Comparison of ENCODE assay signal across 16 cellular contexts in genomic region chr11:46275964-46276641, GRCh38. TPM values are rescaled to one million over a fixed set of nuclear protein-coding genes. Genes with fewer than 3 reads are reported as not detected.
DNase-seq lines count a peak whose midpoint lies in the region; ATAC-seq, FAIRE-seq and TF ChIP-seq lines count a peak whose summit lies in the region.
"Had no signal": no experiment of that assay in that cellular context is flagged by ENCODE, and none has a peak within 500 bp of the region (broad histone marks: within the 10 kb centered on the region; RNA-seq: fewer than 3 reads in every experiment).

No MANE protein-coding gene starts in this region.

- TF ChIP-seq RAD21 in HepG2 (CRISPR knock-in tag; IDR thresholded peaks at IDR 0.05), result no peak

- peaks cover 3% of the 10 kb centered on the region for H3K36me3 Mint-ChIP-seq in T-helper 17 cell (ENCODE audit: low read depth)

- H3K4me3 Mint-ChIP-seq in T-helper 17 cell, result peak overlapping the region; percentile 64

- TF ChIP-seq POLR2A in HepG2 (IDR thresholded peaks at IDR 0.05; ENCODE audit: insufficient read depth in 1 of 2, low read depth in 2 of 2, low read length in 2 of 2), result no peak
- peak in 1 of 2 donors; percentile 41 for TF ChIP-seq POLR2A in thyroid gland (IDR thresholded peaks at IDR 0.05)

- FAIRE-seq in HepG2 (lab: Jason Lieb, UNC), result no peak
- FAIRE-seq: D721Med had no signal

- H3K27me3 ChIP-seq in HepG2 (ENCODE audit: control insufficient read depth in 1 of 2, insufficient read depth in 2 of 2, low read length in 2 of 2) (peaks cover 30 to 86% of the 10 kb centered on the region in 2 experiments), thyroid gland (no peaks in the 10 kb centered on the region)
- H3K27me3 ChIP-seq: uterus had no signal

- in situ Hi-C loops in HepG2 (cut with HindIII; ENCODE audit: extremely low pct_ligation_motif_present, low pct_unique_long_range_greater_than_20kb), result no loop called here

- H2AFZ ChIP-seq in HepG2 (ENCODE audit: low read length), result no peak overlapping the region

- POLR2A ChIA-PET in HepG2 (lab: Yijun Ruan, JAX), result interaction anchor here (1.0 kb wide), 1 partner anchor 33 kb away, joined by 3 read pairs; no protein-coding TSS in a partner anchor

- no peak overlapping the region for H3K4me3 ChIP-seq in HepG2 (replicated peaks in 1 of 3; ENCODE audit: insufficient read depth in 1 of 3, low read depth in 2 of 3, low read length in 3 of 3)
- H3K4me3 ChIP-seq in thyroid gland (replicated peaks in 1 of 3), result no peak overlapping the region
- H3K4me3 ChIP-seq: gastroesophageal sphincter, uterus had no signal

- no peak for TF ChIP-seq CTCF in HepG2 (CRISPR knock-in tag; IDR thresholded peaks at IDR 0.05)
- TF ChIP-seq CTCF in thyroid gland (IDR thresholded peaks at IDR 0.05), result no peak

- ATAC-seq in T-helper 17 cell, result no peak
- no peak; the same call in 2 of the 3 replicates for ATAC-seq in HepG2
- no peak for ATAC-seq in GM21576 (IDR thresholded peaks at IDR 0.05; ENCODE audit: unreplicated experiment)
- ATAC-seq: gastroesophageal sphincter had no signal

- peaks cover 3% of the 10 kb centered on the region for H4K20me1 ChIP-seq in HepG2 (ENCODE audit: insufficient read depth, low read length)

- H3K4me2 ChIP-seq in HepG2 (ENCODE audit: low read depth, low read length), result peak overlapping the region; percentile 12; the same call in 1 of the 2 replicates

- CTCF ChIA-PET in HepG2 (lab: Yijun Ruan, JAX; ENCODE audit: low intra/inter-chr PET ratio, low total read pairs), result no interaction called here

- WGBS in HepG2 (ENCODE audit: low lambda C conversion rate), result 6% methylated on average over 6 of the region's 6 CpGs
- 23 to 35% methylated on average over 5 to 6 of the region's 6 CpGs for whole genome bisulfite sequencing in thyroid gland, 2 donors

- intact Hi-C loops in HepG2 (cut with micrococcal nuclease; ENCODE audit: unreplicated experiment) (no loop called here), thyroid gland (cut with DNase I) (no loop called here)

- H3K9ac ChIP-seq in HepG2 (ENCODE audit: insufficient read depth, low read depth, low read length), result no peak overlapping the region

- H3K27ac ChIP-seq in HepG2 (ENCODE audit: extremely low read length, insufficient read depth, low read length) (no peak overlapping the region), thyroid gland (peak overlapping the region; percentile 50 to 77 (median 73))
- H3K27ac ChIP-seq: gastroesophageal sphincter had no signal

- H3K4me1 Mint-ChIP-seq in T-helper 17 cell, result peaks cover 15% of the 10 kb centered on the region

- TF ChIP-seq EP300 in HepG2 (IDR thresholded peaks at IDR 0.05; ENCODE audit: low read depth in 2 of 2, low read length in 2 of 2) (no peak), HepG2 (CRISPR knock-in tag; IDR thresholded peaks at IDR 0.05; ENCODE audit: borderline replicate concordance) (no peak)

- peaks cover 41% of the 10 kb centered on the region for H3K27me3 Mint-ChIP-seq in T-helper 17 cell

- BruUV-seq in HepG2 (replicated peaks; lab: Mats Ljungman, UMichigan), result no TSS peak

- no peak overlapping the region for H3K27ac Mint-ChIP-seq in T-helper 17 cell

- no peaks in the 10 kb centered on the region for H3K79me2 ChIP-seq in HepG2 (ENCODE audit: insufficient read depth, low read length)

- H3K36me3 ChIP-seq in HepG2 (replicated peaks in 1 of 2; ENCODE audit: control insufficient read depth in 1 of 2, insufficient read depth in 2 of 2, low read length in 2 of 2) (no peaks in the 10 kb centered on the region), thyroid gland (no peaks in the 10 kb centered on the region)
- H3K36me3 ChIP-seq: gastroesophageal sphincter, uterus had no signal

- no peaks in the 10 kb centered on the region for H3K9me3 ChIP-seq in T-helper 17 cell (ENCODE audit: control insufficient read depth, low read length, poor library complexity, severe bottlenecking)
- H3K9me3 ChIP-seq in HepG2 (ENCODE audit: low read length), result no peaks in the 10 kb centered on the region
- H3K9me3 ChIP-seq in thyroid gland, result no peaks in the 10 kb centered on the region
- H3K9me3 ChIP-seq: gastroesophageal sphincter, uterus had no signal

- DNase-seq in NCI-H2196 (lab: John Stamatoyannopoulos, UW; ENCODE audit: unreplicated experiment) (peak; percentile 41), NCI-H2196 treated with DMSO at 0.1 percent for 48 hours (lab: John Stamatoyannopoulos, UW; ENCODE audit: unreplicated experiment) (no peak), T-helper 17 cell (no peak), HepG2 (ENCODE audit: low spot score) (peak; percentile 46), thyroid gland (peak; percentile 74 to 80), COLO829 (ENCODE audit: low spot score) (no peak)
- no peak for DNase-seq in NK-92 treated with Interleukin-12 subunit alpha and Interleukin-12 subunit beta, amount 100 ng/mL, for 24 hours (lab: John Stamatoyannopoulos, UW)
- DNase-seq: ACHN; activated CD4-positive, alpha-beta T cell treated with anti-CD3 and anti-CD28 coated beads for 1 hour; activated T-cell treated with anti-CD3 and anti-CD28 coated beads, Interleukin-2, amount 50 U/mL, for 1 hour; effector CD8-positive, alpha-beta T cell; NCI-H748 treated with DMSO at 0.1 percent for 48 hours; uterus had no signal

- H3K4me1 ChIP-seq in HepG2 (ENCODE audit: insufficient read depth, low read length) (peaks cover 50% of the 10 kb centered on the region), thyroid gland (peaks cover 31 to 75% of the 10 kb centered on the region in 2 donors)

TF ChIP-seq in HepG2, 621 proteins besides CTCF, POLR2A, EP300 and RAD21 (continues in another document):
- peak; percentile 82 for TF ChIP-seq ZBTB26 (CRISPR knock-in tag; IDR thresholded peaks at IDR 0.05; ENCODE audit: borderline replicate concordance)
- peak; percentile 38 for TF ChIP-seq SAP130 (CRISPR knock-in tag; IDR thresholded peaks at IDR 0.05; ENCODE audit: low read depth)
- 0 out of 2 replicates have a peak, but pooled peaks have one; percentile 16 for TF ChIP-seq FOXA3 (CRISPR knock-in tag; IDR thresholded peaks at IDR 0.05)
- TF ChIP-seq, protein P1, sequence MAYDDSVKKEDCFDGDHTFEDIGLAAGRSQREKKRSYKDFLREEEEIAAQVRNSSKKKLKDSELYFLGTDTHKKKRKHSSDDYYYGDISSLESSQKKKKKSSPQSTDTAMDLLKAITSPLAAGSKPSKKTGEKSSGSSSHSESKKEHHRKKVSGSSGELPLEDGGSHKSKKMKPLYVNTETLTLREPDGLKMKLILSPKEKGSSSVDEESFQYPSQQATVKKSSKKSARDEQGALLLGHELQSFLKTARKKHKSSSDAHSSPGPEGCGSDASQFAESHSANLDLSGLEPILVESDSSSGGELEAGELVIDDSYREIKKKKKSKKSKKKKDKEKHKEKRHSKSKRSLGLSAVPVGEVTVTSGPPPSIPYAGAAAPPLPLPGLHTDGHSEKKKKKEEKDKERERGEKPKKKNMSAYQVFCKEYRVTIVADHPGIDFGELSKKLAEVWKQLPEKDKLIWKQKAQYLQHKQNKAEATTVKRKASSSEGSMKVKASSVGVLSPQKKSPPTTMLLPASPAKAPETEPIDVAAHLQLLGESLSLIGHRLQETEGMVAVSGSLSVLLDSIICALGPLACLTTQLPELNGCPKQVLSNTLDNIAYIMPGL (CRISPR knock-in tag; IDR thresholded peaks at IDR 0.05; ENCODE audit: borderline replicate concordance in 1 of 2, low read depth in 1 of 2), result no peak
- TF ChIP-seq, protein P2, sequence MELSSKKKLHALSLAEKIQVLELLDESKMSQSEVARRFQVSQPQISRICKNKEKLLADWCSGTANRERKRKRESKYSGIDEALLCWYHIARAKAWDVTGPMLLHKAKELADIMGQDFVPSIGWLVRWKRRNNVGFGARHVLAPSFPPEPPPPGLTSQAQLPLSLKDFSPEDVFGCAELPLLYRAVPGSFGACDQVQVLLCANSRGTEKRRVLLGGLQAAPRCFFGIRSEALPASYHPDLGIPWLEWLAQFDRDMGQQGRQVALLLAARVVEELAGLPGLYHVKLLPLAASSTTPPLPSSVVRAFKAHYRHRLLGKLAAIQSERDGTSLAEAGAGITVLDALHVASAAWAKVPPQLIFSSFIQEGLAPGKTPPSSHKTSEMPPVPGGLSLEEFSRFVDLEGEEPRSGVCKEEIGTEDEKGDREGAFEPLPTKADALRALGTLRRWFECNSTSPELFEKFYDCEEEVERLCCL (CRISPR knock-in tag; IDR thresholded peaks at IDR 0.05; ENCODE audit: borderline replicate concordance), result no peak

RNA-seq across cellular contexts. Expression of gene CREB3L1, which starts 1.4 kb away (rescaled TPM):
- total RNA-seq in T-helper 17 cell (not detected), HepG2 (2016; rRNA removed; fragmentation: Illumina TruSeq; extraction: Trizol) (not detected in 2 replicates), thyroid gland (1 to 10 TPM in 3 of 4 donors, under 1 TPM in 1; 0.88 to 3.1 (median 2.1) TPM)
- total RNA-seq in HepG2 (2016; cell fraction: cytosol; rRNA removed; fragmentation: Illumina TruSeq; extraction: Trizol; ENCODE audit: low read depth), result not detected in 2 replicates
- total RNA-seq in HepG2 (2016; cell fraction: insoluble cytoplasmic fraction; rRNA removed; fragmentation: Illumina TruSeq; extraction: Trizol), result not detected in 2 replicates
- not detected in 2 replicates for total RNA-seq in HepG2 (2016; cell fraction: membrane; rRNA removed; fragmentation: Illumina TruSeq; extraction: Trizol)
- not detected in 2 replicates for total RNA-seq in HepG2 (2016; cell fraction: nucleus; rRNA removed; fragmentation: Illumina TruSeq; extraction: Trizol)
- not detected in 2 replicates for polyA plus RNA-seq in HepG2 (2011; rRNA removed)
- polyA plus RNA-seq in HepG2 (2011; cell fraction: cytosol; rRNA removed), result not detected in 2 replicates
- polyA plus RNA-seq in HepG2 (2011; cell fraction: nucleus; rRNA removed), result not detected in 2 replicates
- 0.04 TPM in 1 of 2 replicates, not detected in the other for polyA plus RNA-seq in HepG2 (2012)
- not detected in 2 replicates for polyA plus RNA-seq in HepG2 (2016; cell fraction: cytosol; fragmentation: Illumina TruSeq; extraction: Trizol; ENCODE audit: low read depth)
- polyA plus RNA-seq in HepG2 (2016; cell fraction: insoluble cytoplasmic fraction; fragmentation: Illumina TruSeq; extraction: Trizol; ENCODE audit: low read depth), result not detected in 2 replicates
- 0.13 TPM in 1 of 2 replicates, not detected in the other for polyA plus RNA-seq in HepG2 (2016; cell fraction: membrane; fragmentation: Illumina TruSeq; extraction: Trizol; ENCODE audit: low read depth)
- polyA plus RNA-seq in HepG2 (2016; cell fraction: nucleus; fragmentation: Illumina TruSeq; extraction: Trizol; ENCODE audit: insufficient read depth, low read depth), result not detected in 2 replicates
- polyA minus RNA-seq in HepG2 (2011; rRNA and poly(A)+ RNA removed; ENCODE audit: low replicate concordance), result 0.12 and 1.6 TPM in 2 replicates
- not detected in 2 replicates for polyA minus RNA-seq in HepG2 (2011; cell fraction: cytosol; rRNA and poly(A)+ RNA removed)
- not detected in 2 replicates for polyA minus RNA-seq in HepG2 (2011; cell fraction: nucleus; rRNA and poly(A)+ RNA removed)

Comparison
In these comparisons a context has a peak if more than half of its experiments do, and no peak if none do; other contexts are left out.
1. DNase-seq: peak in NCI-H2196 (single experiment), HepG2 (single experiment) and thyroid gland (2 of 2); none in NCI-H2196 treated with DMSO at 0.1 percent for 48 hours (single experiment), T-helper 17 cell (0 of 3), NK-92 treated with Interleukin-12 subunit alpha and Interleukin-12 subunit beta, amount 100 ng/mL, for 24 hours (single experiment) and COLO829 (single experiment).